In the genomic region with DNA sequence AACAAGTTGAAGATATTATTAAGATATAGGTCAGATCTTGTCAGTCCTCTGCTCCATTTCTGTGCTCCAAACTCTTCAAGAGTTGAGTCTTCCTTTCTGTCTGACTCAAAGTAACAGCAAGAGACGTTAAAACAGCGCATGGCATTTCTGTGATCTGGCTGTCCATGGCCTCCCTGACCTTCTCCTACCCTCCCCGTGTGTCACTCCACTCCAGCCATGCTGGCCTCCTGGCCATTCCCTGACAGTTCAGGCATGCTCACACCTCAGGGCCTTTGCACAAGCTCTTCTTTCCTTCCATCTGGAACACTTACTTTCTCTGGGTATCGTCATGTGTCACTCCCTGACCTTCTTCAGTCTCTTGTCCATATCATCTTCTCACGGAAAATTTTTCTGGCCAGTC, we compare ENCODE assay signal across 6 cellular contexts.
"Had no signal": no experiment of that assay in that cellular context is flagged by ENCODE, and none has a peak within 500 bp of the region (broad histone marks: within the 10 kb centered on the region; RNA-seq: fewer than 3 reads in every experiment).

No MANE protein-coding gene starts in this region.

- H3K9ac ChIP-seq: GM23248 had no signal

- H3K9me3 ChIP-seq: HAP-1 had no signal

- H3K27ac ChIP-seq: GM23248 had no signal

- H3K27ac Mint-ChIP-seq: IgD-negative memory B cell had no signal

- DNase-seq: GM23248, GOT3, H7 had no signal

- H2AFZ ChIP-seq: GM23248 had no signal

- H3K4me3 ChIP-seq: GM23248, HAP-1 had no signal

- ATAC-seq: HCT116 had no signal

- H3K4me1 Mint-ChIP-seq: IgD-negative memory B cell had no signal

- H3K4me1 ChIP-seq: HAP-1 had no signal

- H3K4me3 Mint-ChIP-seq: IgD-negative memory B cell had no signal

- H3K36me3 ChIP-seq: HAP-1 had no signal
